Comparison of ENCODE assay signal across 15 cellular contexts in genomic region chr2:239814917-239815637, GRCh38.
DNase-seq lines count a peak whose midpoint lies in the region; ATAC-seq and TF ChIP-seq lines count a peak whose summit lies in the region.
"Had no signal": no experiment of that assay in that cellular context is flagged by ENCODE, and none has a peak within 500 bp of the region (broad histone marks: within the 10 kb centered on the region; RNA-seq: fewer than 3 reads in every experiment).

No MANE protein-coding gene starts in this region.

- no peaks in the 10 kb centered on the region for H3K36me3 ChIP-seq in mucosa of descending colon (ENCODE audit: low read depth)
- H3K36me3 ChIP-seq in tibial artery: no peaks in the 10 kb centered on the region
- H3K36me3 ChIP-seq: HAP-1 had no signal

- DNase-seq in NCI-H345 (lab: John Stamatoyannopoulos, UW): peak; percentile 20
- DNase-seq in NCI-H345 treated with DMSO at 0.1 percent for 48 hours (lab: John Stamatoyannopoulos, UW; ENCODE audit: unreplicated experiment): no peak
- peak; percentile 32 for DNase-seq in fibroblast of the aortic adventitia (ENCODE audit: low read depth)
- peak in 2 of 3 donors; percentile 34 for DNase-seq in mucosa of descending colon
- peak; percentile 27 to 72 for DNase-seq in tibial artery
- DNase-seq in CD4-positive, alpha-beta T cell: no peak
- no peak for DNase-seq in SIG-M5 (lab: John Stamatoyannopoulos, UW)
- DNase-seq: COR-L47, NCI-H524, substantia nigra, T1000 had no signal

- peak; percentile 42 for ATAC-seq in mucosa of descending colon
- no peak for ATAC-seq in CD4-positive, alpha-beta T cell (ENCODE audit: poor library complexity)
- no peak for ATAC-seq in GM21737 (IDR thresholded peaks at IDR 0.05; ENCODE audit: unreplicated experiment)
- ATAC-seq: activated naive CD4-positive, alpha-beta T cell treated with anti-CD3 and anti-CD28 coated beads, Interleukin-2, amount 50 U/mL, for 72 hours; naive thymus-derived CD8-positive, alpha-beta T cell had no signal

- no peaks in the 10 kb centered on the region for H3K4me1 ChIP-seq in mucosa of descending colon (ENCODE audit: low read depth)
- peaks cover 9 to 47% (median 24%) of the 10 kb centered on the region in 4 donors for H3K4me1 ChIP-seq in tibial artery
- H3K4me1 ChIP-seq: HAP-1 had no signal

- intact Hi-C loops in mucosa of descending colon (cut with DNase I, micrococcal nuclease) (no loop called here), tibial artery (cut with DNase I; ENCODE audit: low total_unique reads) (no loop called here)
- intact Hi-C loops in CD4-positive, alpha-beta T cell (cut with DNase I, micrococcal nuclease): no loop called here

- CTCF ChIA-PET in CD4-positive, alpha-beta T cell (lab: Charles Lee): no interaction called here

- H3K27me3 ChIP-seq in tibial artery: no peaks in the 10 kb centered on the region
- no peaks in the 10 kb centered on the region for H3K27me3 ChIP-seq in CD4-positive, alpha-beta T cell (ENCODE audit: control insufficient read depth, insufficient read depth, low read length)

- H3K9me3 ChIP-seq in mucosa of descending colon (no peaks in the 10 kb centered on the region), tibial artery (no peaks in the 10 kb centered on the region)
- H3K9me3 ChIP-seq in CD4-positive, alpha-beta T cell (ENCODE audit: control insufficient read depth, low read length): no peaks in the 10 kb centered on the region
- H3K9me3 ChIP-seq: HAP-1 had no signal

- H3K4me3 ChIP-seq in fibroblast of the aortic adventitia (ENCODE audit: low read depth, low read length) (no peak overlapping the region), mucosa of descending colon (no peak overlapping the region), tibial artery (no peak overlapping the region)
- H3K4me3 ChIP-seq: HAP-1 had no signal

- POLR2A ChIA-PET in CD4-positive, alpha-beta T cell (lab: Charles Lee): no interaction called here

- peak overlapping the region; percentile 85 to 87 for H3K27ac ChIP-seq in tibial artery
- H3K27ac ChIP-seq in CD4-positive, alpha-beta T cell (ENCODE audit: low read depth, low read length): no peak overlapping the region

- H3K27ac Mint-ChIP-seq in CD4-positive, alpha-beta T cell: no peak overlapping the region
- H3K27ac Mint-ChIP-seq: activated naive CD4-positive, alpha-beta T cell treated with anti-CD3 and anti-CD28 coated beads, Interleukin-2, amount 50 U/mL, for 72 hours had no signal

- no peaks in the 10 kb centered on the region for H3K27me3 Mint-ChIP-seq in CD4-positive, alpha-beta T cell

- no peaks in the 10 kb centered on the region for H3K36me3 Mint-ChIP-seq in CD4-positive, alpha-beta T cell (ENCODE audit: low read depth)
- H3K36me3 Mint-ChIP-seq: activated naive CD4-positive, alpha-beta T cell treated with anti-CD3 and anti-CD28 coated beads, Interleukin-2, amount 50 U/mL, for 72 hours; naive thymus-derived CD8-positive, alpha-beta T cell had no signal

- no peaks in the 10 kb centered on the region for H3K4me1 Mint-ChIP-seq in CD4-positive, alpha-beta T cell (ENCODE audit: low read depth)

- H3K9me3 Mint-ChIP-seq in CD4-positive, alpha-beta T cell: no peaks in the 10 kb centered on the region
- H3K9me3 Mint-ChIP-seq: activated naive CD4-positive, alpha-beta T cell treated with anti-CD3 and anti-CD28 coated beads, Interleukin-2, amount 50 U/mL, for 72 hours; naive thymus-derived CD8-positive, alpha-beta T cell had no signal

- H3K4me3 Mint-ChIP-seq in CD4-positive, alpha-beta T cell: no peak overlapping the region
- H3K4me3 Mint-ChIP-seq: naive thymus-derived CD8-positive, alpha-beta T cell had no signal

- TF ChIP-seq CTCF in fibroblast of the aortic adventitia (IDR thresholded peaks at IDR 0.05; ENCODE audit: insufficient read depth, low read length) (no peak), mucosa of descending colon (IDR thresholded peaks at IDR 0.05) (no peak), tibial artery (IDR thresholded peaks at IDR 0.05) (no peak)
- no peak for TF ChIP-seq CTCF in CD4-positive, alpha-beta T cell (IDR thresholded peaks at IDR 0.05)

Comparison
In these comparisons a context has a peak if more than half of its experiments do, and no peak if none do; other contexts are left out.
1. DNase-seq: peak in NCI-H345 (single experiment), fibroblast of the aortic adventitia (single experiment), mucosa of descending colon (2 of 3) and tibial artery (2 of 2); none in NCI-H345 treated with DMSO at 0.1 percent for 48 hours (single experiment), CD4-positive, alpha-beta T cell (0 of 10) and SIG-M5 (single experiment).